Comparison of ENCODE assay signal across 8 cellular contexts in genomic region chr18:80034068-80034851, GRCh38. TPM values are rescaled to one million over a fixed set of nuclear protein-coding genes. Genes with fewer than 3 reads are reported as not detected.
DNase-seq lines count a peak whose midpoint lies in the region; ATAC-seq, FAIRE-seq and TF ChIP-seq lines count a peak whose summit lies in the region.

TSS of gene RBFA (plus strand) at chr18:80034434. CDS start at chr18:80034496, 62 bp downstream.

- H3K27me3 Mint-ChIP-seq in T-cell (no peaks in the 10 kb centered on the region), progenitor cell of endocrine pancreas (no peaks in the 10 kb centered on the region)

- H3K27ac ChIP-seq in adrenal gland = peak within 1 kb of the TSS; percentile 53 to 92 (median 73)

- peaks cover 24% of the 10 kb centered on the region for H3K36me3 Mint-ChIP-seq in T-cell
- peaks cover 9% of the 10 kb centered on the region for H3K36me3 Mint-ChIP-seq in progenitor cell of endocrine pancreas (ENCODE audit: insufficient read depth)

- H3K4me1 Mint-ChIP-seq in T-cell (peaks cover 26 to 29% (median 29%) of the 10 kb centered on the region in 3 donors), progenitor cell of endocrine pancreas (ENCODE audit: low read depth) (peaks cover 24% of the 10 kb centered on the region)

- no peaks in the 10 kb centered on the region for H3K9me3 ChIP-seq in adrenal gland (replicated peaks in 1 of 3)

- peak within 1 kb of the TSS; percentile 47 to 87 (median 62) for H3K4me3 ChIP-seq in adrenal gland

- peak in 5 of 6 experiments; percentile 50 to 67 (median 52) for TF ChIP-seq CTCF in adrenal gland (IDR thresholded peaks at IDR 0.05)
- peak; percentile 63 for TF ChIP-seq CTCF in progenitor cell of endocrine pancreas (IDR thresholded peaks at IDR 0.05; ENCODE audit: unreplicated experiment)

- peak; percentile 100 for FAIRE-seq in GM12892 (lab: Jason Lieb, UNC)

- WGBS in adrenal gland, 4 donors = 0 to 1% (median 1%) methylated on average over 15 to 99 of the region's 99 CpGs

- H3K4me3 Mint-ChIP-seq in T-cell (peak within 1 kb of the TSS; percentile 85 to 88 (median 86)), progenitor cell of endocrine pancreas (ENCODE audit: low read depth) (peak within 1 kb of the TSS; percentile 86)

- no peaks in the 10 kb centered on the region for H3K27me3 ChIP-seq in adrenal gland

- H3K36me3 ChIP-seq in adrenal gland (replicated peaks in 1 of 2) = peaks cover 0 to 3% of the 10 kb centered on the region in 2 donors

- POLR2A ChIA-PET in T-cell (lab: Charles Lee) = interaction anchor here in 1 of 2 donors (0.6 to 1.9 kb wide), 5 partner anchors 11 to 965 kb away, joined by 3 to 13 read pairs (median 7); partner anchors contain the start of genes ADNP2 and ATP9B

- peak; percentile 84 for TF ChIP-seq POLR2A in GM12892 (IDR thresholded peaks at IDR 0.05; ENCODE audit: low read depth, low read length)
- peak; percentile 62 to 68 for TF ChIP-seq POLR2A in adrenal gland (IDR thresholded peaks at IDR 0.05)

- intact Hi-C loops in adrenal gland (cut with DNase I) (loop anchor here in 1 of 2 donors (5.0 to 10.0 kb wide), 2 partner anchors 47 to 349 kb away; partner anchors contain the start of gene TXNL4A), left cardiac atrium (cut with DNase I) (loop anchor here in 1 of 2 donors (10.0 kb wide), 1 partner anchor 49 kb away; the partner anchor contains the start of gene TXNL4A)

- peak; percentile 92 for DNase-seq in GM12892 (ENCODE audit: insufficient read length)
- peak; percentile 81 for DNase-seq in NCI-H1436 treated with DMSO at 0.1 percent for 48 hours (lab: John Stamatoyannopoulos, UW)
- peak; percentile 96 to 100 (median 99) for DNase-seq in T-cell
- peak; percentile 99 to 100 (median 99) for DNase-seq in adrenal gland
- DNase-seq in left cardiac atrium = peak; percentile 100
- DNase-seq in progenitor cell of endocrine pancreas (ENCODE audit: low spot score, unreplicated experiment) = peak; percentile 99
- peak; percentile 100 for DNase-seq in ureter (ENCODE audit: low spot score)

- H3K4me1 ChIP-seq in adrenal gland (replicated peaks in 1 of 2) = peaks cover 11 to 25% of the 10 kb centered on the region in 2 donors

- CTCF ChIA-PET in T-cell (lab: Charles Lee) = interaction anchor here in 1 of 2 donors (0.6 to 2.0 kb wide), 5 partner anchors 46 to 716 kb away, joined by 3 to 9 read pairs (median 6); partner anchors contain the start of gene TXNL4A

- H3K9me3 Mint-ChIP-seq in T-cell = peaks cover 0 to 5% (median 4%) of the 10 kb centered on the region in 3 donors
- peaks cover 6% of the 10 kb centered on the region for H3K9me3 Mint-ChIP-seq in progenitor cell of endocrine pancreas (ENCODE audit: low read depth)

- peak within 1 kb of the TSS; percentile 90 to 95 for H3K27ac Mint-ChIP-seq in T-cell
- H3K27ac Mint-ChIP-seq in progenitor cell of endocrine pancreas = peak within 1 kb of the TSS; percentile 95

- ATAC-seq in HG02852 (IDR thresholded peaks at IDR 0.05; ENCODE audit: unreplicated experiment) (peak; percentile 74), T-cell (replicated peaks in 1 of 4) (peak; percentile 74 to 83 (median 80)), left cardiac atrium (peak; percentile 94 to 95)

RNA-seq across cellular contexts. Expression of gene RBFA, which starts in this region (rescaled TPM):
- polyA plus RNA-seq in GM12892 (2012; ENCODE audit: missing spikeins) = 33.5 TPM
- total RNA-seq in T-cell (10 to 100 TPM; 17.9 to 27.4 (median 20.9) TPM), adrenal gland (10 to 100 TPM; 25.0 to 45.1 (median 32.7) TPM), left cardiac atrium (10 to 100 TPM; 14.3 to 16.1 TPM), progenitor cell of endocrine pancreas (34.2 and 34.3 TPM in 2 replicates), ureter (35.7 TPM)
- 10 to 100 TPM; 21.2 to 31.9 (median 26.0) TPM for polyA plus RNA-seq in adrenal gland

Comparison
In these comparisons a context has a peak if more than half of its experiments do, and no peak if none do; other contexts are left out.
1. Peak in every context shown above with its lines: DNase-seq, ATAC-seq, H3K4me3 ChIP-seq and H3K27ac ChIP-seq.